Comparison of ENCODE assay signal across 8 cellular contexts in genomic region chr1:111197598-111198289, GRCh38. TPM values are rescaled to one million over a fixed set of nuclear protein-coding genes. Genes with fewer than 3 reads are reported as not detected.
DNase-seq lines count a peak whose midpoint lies in the region; ATAC-seq and TF ChIP-seq lines count a peak whose summit lies in the region.

No MANE protein-coding gene starts in this region.

- no peak for TF ChIP-seq CTCF in CD8-positive, alpha-beta T cell (IDR thresholded peaks at IDR 0.05)
- TF ChIP-seq CTCF in esophagus muscularis mucosa (IDR thresholded peaks at IDR 0.05) (no peak), gastrocnemius medialis (IDR thresholded peaks at IDR 0.05 in 4 of 5, conservative IDR thresholded peaks at IDR 0.05 in 1 of 5) (no peak)

- H3K27ac ChIP-seq in CD8-positive, alpha-beta T cell (ENCODE audit: low read depth, low read length), result peak overlapping the region; percentile 55
- no peak overlapping the region for H3K27ac ChIP-seq in esophagus muscularis mucosa (replicated peaks in 1 of 4)
- H3K27ac ChIP-seq in gastrocnemius medialis, result no peak overlapping the region

- peak overlapping the region; percentile 94 for H3K4me3 Mint-ChIP-seq in CD8-positive, alpha-beta T cell
- H3K4me3 Mint-ChIP-seq in activated CD4-positive, alpha-beta T cell treated with anti-CD3 and anti-CD28 coated beads, Interleukin-2, amount 10 ng/mL, durations not matched to agents 24 days and 14 days, result peak overlapping the region; percentile 98

- peak; percentile 14; the same call in 1 of the 2 replicates for TF ChIP-seq RAD21 in Ishikawa (IDR thresholded peaks at IDR 0.05; ENCODE audit: low read depth)

- H3K4me1 Mint-ChIP-seq in CD8-positive, alpha-beta T cell (ENCODE audit: low read depth), result peaks cover 75% of the 10 kb centered on the region
- H3K4me1 Mint-ChIP-seq in activated CD4-positive, alpha-beta T cell treated with anti-CD3 and anti-CD28 coated beads, Interleukin-2, amount 10 ng/mL, durations not matched to agents 24 days and 14 days, result peaks cover 70% of the 10 kb centered on the region

- CTCF ChIA-PET in CD8-positive, alpha-beta T cell (lab: Charles Lee), result interaction anchor here (0.6 to 15.0 kb wide), 15 partner anchors 9 to 260 kb away, joined by 3 to 429 read pairs (median 5); partner anchors contain the start of gene CHI3L2

- DNase-seq in CD8-positive, alpha-beta T cell, result peak; percentile 54 to 78 (median 64)
- DNase-seq in activated CD4-positive, alpha-beta T cell treated with anti-CD3 and anti-CD28 coated beads, Interleukin-2, amount 10 ng/mL, durations not matched to agents 24 days and 14 days, result peak; percentile 87
- DNase-seq in esophagus muscularis mucosa (ENCODE audit: extremely low spot score), result peak; percentile 60
- peak in 2 of 3 experiments; percentile 52 to 61 for DNase-seq in stimulated activated CD4-positive, alpha-beta T cell treated with anti-CD3 and anti-CD28 coated beads, TNF-alpha, amount 100 ng/mL, for 4 hours (ENCODE audit: low read depth in 3 of 3)
- no peak for DNase-seq in NCI-H1930 (lab: John Stamatoyannopoulos, UW)
- DNase-seq in gastrocnemius medialis, result no peak

- no peak for TF ChIP-seq EP300 in Ishikawa (IDR thresholded peaks at IDR 0.05; ENCODE audit: borderline replicate concordance)
- no peak for TF ChIP-seq EP300 in esophagus muscularis mucosa (IDR thresholded peaks at IDR 0.05)

- no peak for TF ChIP-seq POLR2A in esophagus muscularis mucosa (IDR thresholded peaks at IDR 0.05; ENCODE audit: low read depth)
- TF ChIP-seq POLR2A in gastrocnemius medialis (IDR thresholded peaks at IDR 0.05), result no peak

- POLR2A ChIA-PET in CD8-positive, alpha-beta T cell (lab: Charles Lee), result interaction anchor here (1.0 to 15.4 kb wide), 7 partner anchors 8 to 251 kb away, joined by 3 to 430 read pairs (median 10); partner anchors contain the start of genes ATP5PB, CEPT1, CHI3L2 and DRAM2

- H3K9me3 ChIP-seq in CD8-positive, alpha-beta T cell (ENCODE audit: low read length), result no peaks in the 10 kb centered on the region
- no peaks in the 10 kb centered on the region for H3K9me3 ChIP-seq in esophagus muscularis mucosa
- H3K9me3 ChIP-seq in gastrocnemius medialis, result no peaks in the 10 kb centered on the region

- peaks cover 60% of the 10 kb centered on the region for H3K36me3 ChIP-seq in CD8-positive, alpha-beta T cell (ENCODE audit: insufficient read depth, low read length)
- H3K36me3 ChIP-seq in esophagus muscularis mucosa (no peaks in the 10 kb centered on the region), gastrocnemius medialis (no peaks in the 10 kb centered on the region)

- H3K9me3 Mint-ChIP-seq in CD8-positive, alpha-beta T cell, result no peaks in the 10 kb centered on the region
- no peaks in the 10 kb centered on the region for H3K9me3 Mint-ChIP-seq in activated CD4-positive, alpha-beta T cell treated with anti-CD3 and anti-CD28 coated beads, Interleukin-2, amount 10 ng/mL, durations not matched to agents 24 days and 14 days

- peaks cover 62% of the 10 kb centered on the region for H3K4me1 ChIP-seq in CD8-positive, alpha-beta T cell (ENCODE audit: insufficient read depth, low read length)
- H3K4me1 ChIP-seq in esophagus muscularis mucosa (peaks cover 0 to 25% (median 18%) of the 10 kb centered on the region in 4 donors), gastrocnemius medialis (no peaks in the 10 kb centered on the region)

- ATAC-seq in CD8-positive, alpha-beta T cell, result peak; percentile 47
- no peak for ATAC-seq in GM19023 (IDR thresholded peaks at IDR 0.05; ENCODE audit: unreplicated experiment)
- no peak for ATAC-seq in gastrocnemius medialis

- in situ Hi-C loops in gastrocnemius medialis (cut with MboI; ENCODE audit: low sequenced_read_pairs in 4 of 4), result no loop called here

- H3K27me3 Mint-ChIP-seq in CD8-positive, alpha-beta T cell (ENCODE audit: low read depth), result no peaks in the 10 kb centered on the region
- H3K27me3 Mint-ChIP-seq in activated CD4-positive, alpha-beta T cell treated with anti-CD3 and anti-CD28 coated beads, Interleukin-2, amount 10 ng/mL, durations not matched to agents 24 days and 14 days, result no peaks in the 10 kb centered on the region

- no peaks in the 10 kb centered on the region for H3K27me3 ChIP-seq in CD8-positive, alpha-beta T cell (ENCODE audit: insufficient read depth, low read length)
- H3K27me3 ChIP-seq in esophagus muscularis mucosa, result peaks cover 0 to 2% (median 0%) of the 10 kb centered on the region in 4 donors
- peaks cover 0 to 2% (median 0%) of the 10 kb centered on the region in 3 donors for H3K27me3 ChIP-seq in gastrocnemius medialis

- intact Hi-C loops in CD8-positive, alpha-beta T cell (cut with DNase I, micrococcal nuclease), result loop anchor here (1.0 to 10.0 kb wide), 4 partner anchors 57 to 523 kb away; partner anchors contain the start of genes ATP5PB (in 1 of the 2), CEPT1 (in 1 of the 2), DRAM2 (in 1 of the 2) and KCNA3 (in 1 of the 2)
- intact Hi-C loops in activated CD4-positive, alpha-beta T cell treated with anti-CD3 and anti-CD28 coated beads, Interleukin-2, amount 10 ng/mL, durations not matched to agents 24 days and 14 days (cut with micrococcal nuclease), result loop anchor here (1.0 to 5.0 kb wide), 2 partner anchors 137 to 250 kb away; partner anchors contain the start of genes ATP5PB and WDR77
- intact Hi-C loops in esophagus muscularis mucosa (cut with DNase I) (no loop called here), gastrocnemius medialis (cut with DNase I; ENCODE audit: low total_unique reads) (no loop called here)

- peaks cover 80% of the 10 kb centered on the region for H3K36me3 Mint-ChIP-seq in CD8-positive, alpha-beta T cell
- H3K36me3 Mint-ChIP-seq in activated CD4-positive, alpha-beta T cell treated with anti-CD3 and anti-CD28 coated beads, Interleukin-2, amount 10 ng/mL, durations not matched to agents 24 days and 14 days (ENCODE audit: low read depth), result peaks cover 70% of the 10 kb centered on the region

- WGBS in esophagus muscularis mucosa, result 60% methylated on average over 6 of the region's 6 CpGs

- peak overlapping the region; percentile 93 for H3K4me3 ChIP-seq in CD8-positive, alpha-beta T cell (ENCODE audit: low read depth, low read length)
- H3K4me3 ChIP-seq in esophagus muscularis mucosa, result peak overlapping the region in 1 of 4 donors; percentile 21
- H3K4me3 ChIP-seq in gastrocnemius medialis, result no peak overlapping the region

- H3K27ac Mint-ChIP-seq in CD8-positive, alpha-beta T cell, result peak overlapping the region; percentile 97
- peak overlapping the region; percentile 98 for H3K27ac Mint-ChIP-seq in activated CD4-positive, alpha-beta T cell treated with anti-CD3 and anti-CD28 coated beads, Interleukin-2, amount 10 ng/mL, durations not matched to agents 24 days and 14 days

TF ChIP-seq in Ishikawa, 13 proteins besides CTCF, POLR2A, EP300 and RAD21 (continues in another document):
- TF ChIP-seq YY1 (IDR thresholded peaks at IDR 0.05; ENCODE audit: low read depth) (no peak), TAF1 (IDR thresholded peaks at IDR 0.05; ENCODE audit: low read depth) (no peak), MAX (IDR thresholded peaks at IDR 0.05) (no peak), TCF12 (IDR thresholded peaks at IDR 0.05; ENCODE audit: low read depth) (no peak), FOXM1 (IDR thresholded peaks at IDR 0.05; ENCODE audit: borderline replicate concordance, low read depth) (no peak), CREB1 (IDR thresholded peaks at IDR 0.05; ENCODE audit: low read depth) (no peak), TEAD4 (IDR thresholded peaks at IDR 0.05) (no peak), NFIC (IDR thresholded peaks at IDR 0.05) (no peak)

RNA-seq across cellular contexts. Expression of gene DENND2D, which starts 2.7 kb away (rescaled TPM):
- total RNA-seq in CD8-positive, alpha-beta T cell, result 10 to 100 TPM; 50.5 to 50.8 TPM
- total RNA-seq in activated CD4-positive, alpha-beta T cell treated with anti-CD3 and anti-CD28 coated beads, Interleukin-2, amount 10 ng/mL, durations not matched to agents 24 days and 14 days, result 175 and 180 TPM in 2 replicates
- 10 to 100 TPM in 1 of 4 donors, 1 to 10 TPM in 3; 4.0 to 13.8 (median 5.2) TPM for total RNA-seq in esophagus muscularis mucosa
- total RNA-seq in gastrocnemius medialis, result 1 to 10 TPM in 1 of 4 donors, under 1 TPM in 3; 0.19 to 1.2 (median 0.88) TPM

RNA-seq across cellular contexts. Expression of gene CHI3L2, which starts 29.8 kb away (rescaled TPM):
- total RNA-seq in CD8-positive, alpha-beta T cell, result 1 to 10 TPM; 7.1 to 8.7 TPM
- total RNA-seq in activated CD4-positive, alpha-beta T cell treated with anti-CD3 and anti-CD28 coated beads, Interleukin-2, amount 10 ng/mL, durations not matched to agents 24 days and 14 days, result 2.3 and 3.9 TPM in 2 replicates
- 1 to 10 TPM in 2 of 4 donors, not detected in 2; 1.7 to 5.4 TPM for total RNA-seq in esophagus muscularis mucosa
- 1 to 10 TPM in 2 of 4 donors, under 1 TPM in 1, not detected in 1; 0.40 to 2.3 (median 1.9) TPM for total RNA-seq in gastrocnemius medialis

RNA-seq across cellular contexts. Expression of gene CEPT1, which starts 57.7 kb away (rescaled TPM):
- total RNA-seq in CD8-positive, alpha-beta T cell, result 10 to 100 TPM; 21.5 to 22.9 TPM
- total RNA-seq in activated CD4-positive, alpha-beta T cell treated with anti-CD3 and anti-CD28 coated beads, Interleukin-2, amount 10 ng/mL, durations not matched to agents 24 days and 14 days, result 32.4 and 32.9 TPM in 2 replicates
- total RNA-seq in esophagus muscularis mucosa (10 to 100 TPM; 20.2 to 27.0 (median 23.7) TPM), gastrocnemius medialis (10 to 100 TPM in 2 of 4 donors, 1 to 10 TPM in 2; 8.2 to 14.8 (median 10.6) TPM)

RNA-seq across cellular contexts. Expression of gene DRAM2, which starts 57.9 kb away (rescaled TPM):
- 10 to 100 TPM; 25.5 to 27.1 TPM for total RNA-seq in CD8-positive, alpha-beta T cell
- total RNA-seq in activated CD4-positive, alpha-beta T cell treated with anti-CD3 and anti-CD28 coated beads, Interleukin-2, amount 10 ng/mL, durations not matched to agents 24 days and 14 days, result 25.8 and 26.5 TPM in 2 replicates
- total RNA-seq in esophagus muscularis mucosa (10 to 100 TPM; 28.7 to 31.6 (median 30.0) TPM), gastrocnemius medialis (10 to 100 TPM; 28.9 to 47.1 (median 36.7) TPM)

Comparison
In these comparisons a context has a peak if more than half of its experiments do, and no peak if none do; other contexts are left out.
1. DNase-seq: peak in CD8-positive, alpha-beta T cell (7 of 7), activated CD4-positive, alpha-beta T cell treated with anti-CD3 and anti-CD28 coated beads, Interleukin-2, amount 10 ng/mL, durations not matched to agents 24 days and 14 days (single experiment), esophagus muscularis mucosa (single experiment) and stimulated activated CD4-positive, alpha-beta T cell treated with anti-CD3 and anti-CD28 coated beads, TNF-alpha, amount 100 ng/mL, for 4 hours (2 of 3); none in NCI-H1930 (0 of 2) and gastrocnemius medialis (0 of 2).
2. intact Hi-C loops: an anchor here in CD8-positive, alpha-beta T cell (1.0 to 10.0 kb wide) and activated CD4-positive, alpha-beta T cell treated with anti-CD3 and anti-CD28 coated beads, Interleukin-2, amount 10 ng/mL, durations not matched to agents 24 days and 14 days (1.0 to 5.0 kb wide); none called in esophagus muscularis mucosa and gastrocnemius medialis.